ENCODE assay signal across 20 cellular contexts in the genomic region with DNA sequence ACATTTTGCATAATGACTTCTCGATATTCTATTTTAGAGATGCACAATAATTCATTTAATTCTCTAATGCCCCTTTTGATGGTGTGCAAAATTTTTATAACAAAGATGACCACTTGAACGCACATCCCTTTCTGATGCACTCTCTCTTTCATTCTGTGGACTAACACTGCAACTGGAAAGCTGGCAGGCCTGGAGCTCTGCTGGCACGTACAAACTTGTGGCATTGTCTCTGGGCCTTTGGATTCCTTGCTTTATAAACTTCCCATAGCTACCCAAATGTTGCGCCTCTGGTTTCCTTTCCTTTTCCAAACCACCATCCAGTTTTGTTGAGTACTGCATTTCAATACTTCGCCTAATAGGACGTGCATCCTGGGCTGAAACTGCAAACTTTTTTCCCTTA.
A peak's percentile ranks its signal among the peaks of the same experiment; 100 is the strongest.
DNase-seq lines count a peak whose midpoint lies in the region; ATAC-seq, FAIRE-seq and TF ChIP-seq lines count a peak whose summit lies in the region.
"Had no signal": no experiment of that assay in that cellular context is flagged by ENCODE, and none has a peak within 500 bp of the region (broad histone marks: within the 10 kb centered on the region; RNA-seq: fewer than 3 reads in every experiment).

No MANE protein-coding gene starts in this region.

- H3K27me3 ChIP-seq in mammary epithelial cell (ENCODE audit: insufficient read depth, low read length) (no peaks in the 10 kb centered on the region), breast epithelium (no peaks in the 10 kb centered on the region), IMR-90 (ENCODE audit: control insufficient read depth, insufficient read depth, low read length) (no peaks in the 10 kb centered on the region), keratinocyte (ENCODE audit: control insufficient read depth, extremely low read depth, insufficient read depth, low read length) (no peaks in the 10 kb centered on the region)
- H3K27me3 ChIP-seq: BLaER1 had no signal

- H2AK5ac ChIP-seq in IMR-90 (ENCODE audit: low read depth, low read length): peak overlapping the region; percentile 78; the same call in 1 of the 2 replicates

- no peak for DNase-seq in mammary epithelial cell
- no peak for DNase-seq in breast epithelium (ENCODE audit: low spot score in 2 of 2)
- DNase-seq in IMR-90: no peak
- DNase-seq in keratinocyte (ENCODE audit: low read depth, low spot score): no peak
- DNase-seq in iPS-NIHi7 (ENCODE audit: extremely low spot score): no peak
- no peak for DNase-seq in NCI-H2227 (lab: John Stamatoyannopoulos, UW; ENCODE audit: unreplicated experiment)
- DNase-seq: Caco-2; CD4-positive, CD25-positive, alpha-beta regulatory T cell; CD8-positive, alpha-beta T cell; DMS153; DND-41; GOT3; HFFc6 had no signal

- TF ChIP-seq POLR2A in breast epithelium (IDR thresholded peaks at IDR 0.05): no peak
- TF ChIP-seq POLR2A in IMR-90 (IDR thresholded peaks at IDR 0.05; ENCODE audit: low read depth, low read length): no peak

- no peaks in the 10 kb centered on the region for H3K79me2 ChIP-seq in mammary epithelial cell (ENCODE audit: insufficient read depth, low read length)
- H3K79me2 ChIP-seq in keratinocyte (ENCODE audit: control insufficient read depth, insufficient read depth, low read length): no peaks in the 10 kb centered on the region

- CTCF ChIA-PET in mammary epithelial cell (lab: Charles Lee; ENCODE audit: low non-redundant PET): no interaction called here
- CTCF ChIA-PET in IMR-90 (lab: Yijun Ruan, JAX): no interaction called here

- no peak overlapping the region for H3K56ac ChIP-seq in IMR-90 (ENCODE audit: extremely low read depth, insufficient read depth, low read length)

- H3K9me3 ChIP-seq in mammary epithelial cell (replicated peaks; ENCODE audit: insufficient read depth, low read length) (no peaks in the 10 kb centered on the region), breast epithelium (no peaks in the 10 kb centered on the region), IMR-90 (ENCODE audit: control insufficient read depth, insufficient read depth, low read length) (no peaks in the 10 kb centered on the region), keratinocyte (ENCODE audit: control insufficient read depth, low read depth, low read length) (no peaks in the 10 kb centered on the region)
- H3K9me3 ChIP-seq: Caco-2, HAP-1 had no signal

- peak overlapping the region; percentile 35; the same call in 1 of the 2 replicates for H2BK120ac ChIP-seq in IMR-90 (ENCODE audit: low read depth, low read length)

- H4K20me1 ChIP-seq in mammary epithelial cell (ENCODE audit: insufficient read depth, low read length) (no peaks in the 10 kb centered on the region), IMR-90 (ENCODE audit: insufficient read depth, low read length) (no peaks in the 10 kb centered on the region), keratinocyte (ENCODE audit: control insufficient read depth, extremely low read depth, insufficient read depth, low read length) (no peaks in the 10 kb centered on the region)
- H4K20me1 ChIP-seq: BLaER1 had no signal

- H3K9me1 ChIP-seq in IMR-90 (ENCODE audit: insufficient read depth, low read length): peaks cover 15% of the 10 kb centered on the region
- no peaks in the 10 kb centered on the region for H3K9me1 ChIP-seq in keratinocyte (ENCODE audit: control insufficient read depth, extremely low read depth, insufficient read depth, low read length)

- WGBS in mammary epithelial cell (ENCODE audit: low coverage, missing lambda C conversion rate): 19% methylated on average over 6 of the region's 6 CpGs
- 94 to 100% methylated on average over 1 to 3 of the region's 6 CpGs for WGBS in IMR-90 (ENCODE audit: extremely low coverage in 2 of 2, insufficient read length in 1 of 2), 2 experiments

- no peak overlapping the region for H3K18ac ChIP-seq in IMR-90 (ENCODE audit: low read depth, low read length)

- H3K14ac ChIP-seq in IMR-90 (replicated peaks; ENCODE audit: low read depth, low read length): peak overlapping the region; percentile 58

- H2AK9ac ChIP-seq in IMR-90 (replicated peaks; ENCODE audit: low read depth, low read length, poor library complexity): no peak overlapping the region

- intact Hi-C loops in mammary epithelial cell (cut with micrococcal nuclease): no loop called here
- intact Hi-C loops in breast epithelium (cut with DNase I; ENCODE audit: low total_unique reads): no loop called here
- intact Hi-C loops in IMR-90 (cut with micrococcal nuclease): loop anchor here (10.0 kb wide), 1 partner anchor 180 kb away; no protein-coding TSS in a partner anchor

- H3K4me2 ChIP-seq in mammary epithelial cell (ENCODE audit: insufficient read depth, low read depth, low read length): peak overlapping the region; percentile 46
- no peak overlapping the region for H3K4me2 ChIP-seq in IMR-90 (ENCODE audit: low read depth, low read length)
- H3K4me2 ChIP-seq in keratinocyte (ENCODE audit: control insufficient read depth, extremely low read depth, insufficient read depth, low read depth, low read length): no peak overlapping the region
- H3K4me2 ChIP-seq: BLaER1 had no signal

- H2AFZ ChIP-seq in mammary epithelial cell (ENCODE audit: low read depth, low read length) (peak overlapping the region; percentile 58), IMR-90 (replicated peaks; ENCODE audit: low read length, poor library complexity) (peak overlapping the region; percentile 23), keratinocyte (ENCODE audit: control insufficient read depth, low read length) (no peak overlapping the region)

- in situ Hi-C loops in mammary epithelial cell (cut with MboI; ENCODE audit: low sequenced_read_pairs in 2 of 2): no loop called here
- in situ Hi-C loops in IMR-90 (cut with MboI; ENCODE audit: low sequenced_read_pairs): no loop called here

- H2BK20ac ChIP-seq in IMR-90 (ENCODE audit: low read depth, low read length): peak overlapping the region; percentile 42

- H3K23ac ChIP-seq in IMR-90 (ENCODE audit: low read depth, low read length): 0 out of 2 replicates have a peak overlapping the region, but pooled peaks have one; percentile 39

- peak overlapping the region; percentile 78; the same call in 1 of the 3 replicates for H2BK15ac ChIP-seq in IMR-90 (ENCODE audit: low read depth, low read length)

- BruUV-seq in mammary epithelial cell (replicated peaks; lab: Mats Ljungman, UMichigan) (no TSS peak), IMR-90 (replicated peaks; lab: Mats Ljungman, UMichigan) (no TSS peak)

- no peak for ATAC-seq in IMR-90 (ENCODE audit: low read depth)
- ATAC-seq: CD8-positive, alpha-beta T cell had no signal

- no peaks in the 10 kb centered on the region for H3K79me1 ChIP-seq in IMR-90 (ENCODE audit: low read depth in 1 of 2, low read length in 2 of 2)

- H3K9ac ChIP-seq in mammary epithelial cell (ENCODE audit: insufficient read depth, low read length): no peak overlapping the region
- H3K9ac ChIP-seq in IMR-90 (ENCODE audit: low read depth, low read length): no peak overlapping the region
- H3K9ac ChIP-seq in keratinocyte (ENCODE audit: control insufficient read depth, extremely low read depth, insufficient read depth, low read length): no peak overlapping the region
- H3K9ac ChIP-seq: BLaER1 had no signal

- peak overlapping the region; percentile 68 for H4K91ac ChIP-seq in IMR-90 (ENCODE audit: insufficient read depth, low read depth, low read length)

- POLR2A ChIA-PET in IMR-90 (lab: Charles Lee; ENCODE audit: unreplicated experiment): interaction anchor here (0.6 kb wide), 1 partner anchor 279 kb away, joined by 3 read pairs; no protein-coding TSS in a partner anchor

- TF ChIP-seq RAD21 in IMR-90 (IDR thresholded peaks at IDR 0.05; ENCODE audit: low read length): no peak

- H3K36me3 ChIP-seq in mammary epithelial cell (ENCODE audit: insufficient read depth, low read length): no peaks in the 10 kb centered on the region
- no peaks in the 10 kb centered on the region for H3K36me3 ChIP-seq in breast epithelium
- H3K36me3 ChIP-seq in IMR-90 (ENCODE audit: control insufficient read depth, insufficient read depth, low read length): no peaks in the 10 kb centered on the region
- no peaks in the 10 kb centered on the region for H3K36me3 ChIP-seq in keratinocyte (ENCODE audit: control insufficient read depth in 2 of 2, extremely low read depth in 1 of 2, insufficient read depth in 2 of 2, low read length in 2 of 2)
- H3K36me3 ChIP-seq: HAP-1 had no signal

- H4K5ac ChIP-seq in IMR-90 (ENCODE audit: low read depth, low read length): no peak overlapping the region; the same call in 1 of the 2 replicates

- FAIRE-seq in keratinocyte (lab: Jason Lieb, UNC): peak; percentile 70
- FAIRE-seq: G401.6, GM12892, H54 had no signal

- H2BK5ac ChIP-seq in IMR-90 (ENCODE audit: low read depth, low read length, poor library complexity, severe bottlenecking): no peak overlapping the region

- dilution Hi-C loops in mammary epithelial cell (cut with HindIII; ENCODE audit: low sequenced_read_pairs) (no loop called here), IMR-90 (cut with HindIII; ENCODE audit: low sequenced_read_pairs, unreplicated experiment) (no loop called here), keratinocyte (cut with MboI; ENCODE audit: extremely low pct_ligation_motif_present, low sequenced_read_pairs) (no loop called here)

- peak overlapping the region; percentile 92 for H3K27ac ChIP-seq in mammary epithelial cell (ENCODE audit: insufficient read depth, low read depth, low read length)
- H3K27ac ChIP-seq in breast epithelium: no peak overlapping the region
- no peak overlapping the region for H3K27ac ChIP-seq in IMR-90 (ENCODE audit: insufficient read depth, low read length)
- no peak overlapping the region for H3K27ac ChIP-seq in keratinocyte (ENCODE audit: control insufficient read depth, insufficient read depth, low read length)
- H3K27ac ChIP-seq: 22Rv1, BLaER1, C4-2B had no signal

- no peak overlapping the region for H3K4me3 ChIP-seq in mammary epithelial cell (replicated peaks in 1 of 3; ENCODE audit: insufficient read depth in 1 of 3, low read depth in 2 of 3, low read length in 3 of 3)
- no peak overlapping the region for H3K4me3 ChIP-seq in breast epithelium
- H3K4me3 ChIP-seq in IMR-90 (ENCODE audit: insufficient read depth, low read depth, low read length): no peak overlapping the region
- no peak overlapping the region for H3K4me3 ChIP-seq in keratinocyte (ENCODE audit: control insufficient read depth in 2 of 3, extremely low read depth in 1 of 3, insufficient read depth in 2 of 3, low read depth in 1 of 3, low read length in 3 of 3)
- H3K4me3 ChIP-seq: BLaER1, HAP-1 had no signal

- TF ChIP-seq CTCF in mammary epithelial cell (conservative IDR thresholded peaks at IDR 0.05 in 1 of 2, IDR thresholded peaks at IDR 0.05 in 1 of 2; ENCODE audit: extremely low read depth in 1 of 2, insufficient read depth in 1 of 2, low read depth in 1 of 2, low read length in 2 of 2) (no peak), breast epithelium (IDR thresholded peaks at IDR 0.05) (no peak), IMR-90 (conservative IDR thresholded peaks at IDR 0.05; ENCODE audit: low read depth, low read length) (no peak), keratinocyte (optimal IDR thresholded peaks at IDR 0.05 in 1 of 3, IDR thresholded peaks at IDR 0.05 in 1 of 3, conservative IDR thresholded peaks at IDR 0.05 in 1 of 3; ENCODE audit: extremely low read depth in 1 of 3, insufficient read depth in 2 of 3, low read length in 3 of 3) (no peak)

- peak overlapping the region; percentile 5 to 26; a peak in 1 of 4 replicates for H4K8ac ChIP-seq in IMR-90 (ENCODE audit: low read depth in 2 of 2, low read length in 2 of 2)

- H3K4me1 ChIP-seq in mammary epithelial cell (ENCODE audit: insufficient read depth, low read length) (peaks cover 62% of the 10 kb centered on the region), breast epithelium (peaks cover 0 to 7% of the 10 kb centered on the region in 2 donors), IMR-90 (ENCODE audit: control insufficient read depth, insufficient read depth, low read length) (peaks cover 17% of the 10 kb centered on the region), keratinocyte (ENCODE audit: control insufficient read depth, extremely low read depth, insufficient read depth, low read length) (peaks cover 20% of the 10 kb centered on the region)
- H3K4me1 ChIP-seq: Caco-2, HAP-1 had no signal

- peak overlapping the region; percentile 70 for H3K4ac ChIP-seq in IMR-90 (ENCODE audit: low read depth, low read length)
